Comparison of ENCODE assay signal across 16 cellular contexts in genomic region chrX:115038406-115038805, GRCh38. TPM values are rescaled to one million over a fixed set of nuclear protein-coding genes. Genes with fewer than 3 reads are reported as not detected.
DNase-seq lines count a peak whose midpoint lies in the region; ATAC-seq and TF ChIP-seq lines count a peak whose summit lies in the region.
"Had no signal": no experiment of that assay in that cellular context is flagged by ENCODE, and none has a peak within 500 bp of the region (broad histone marks: within the 10 kb centered on the region; RNA-seq: fewer than 3 reads in every experiment).

No MANE protein-coding gene starts in this region.

- WGBS in upper lobe of left lung, 2 donors = 59 to 75% methylated on average over 1 of the region's 1 CpG
- WGBS in trophoblast cell (ENCODE audit: extremely low coverage, insufficient coverage, insufficient read length) = no CpG with 5 or more reads among the region's 1 CpG

- no peaks in the 10 kb centered on the region for H3K79me1 ChIP-seq in trophoblast cell (ENCODE audit: low read length)

- H3K9ac ChIP-seq in trophoblast cell (ENCODE audit: low read length) = no peak overlapping the region
- H3K9ac ChIP-seq: BLaER1 had no signal

- H3K27ac ChIP-seq in upper lobe of left lung (no peak overlapping the region), trophoblast cell (ENCODE audit: low read depth, low read length) (no peak overlapping the region)
- H3K27ac ChIP-seq: BLaER1 had no signal

- H3K36me3 ChIP-seq in upper lobe of left lung (no peaks in the 10 kb centered on the region), trophoblast cell (ENCODE audit: control insufficient read depth in 1 of 2, insufficient read depth in 2 of 2, low read length in 2 of 2) (no peaks in the 10 kb centered on the region)
- H3K36me3 ChIP-seq: BLaER1 had no signal

- H2BK12ac ChIP-seq in trophoblast cell (ENCODE audit: low read length) = no peak overlapping the region

- H2AK5ac ChIP-seq in trophoblast cell (ENCODE audit: low read length) = no peak overlapping the region

- no peak overlapping the region for H2AFZ ChIP-seq in trophoblast cell (ENCODE audit: insufficient read depth, low read length, poor library complexity)

- TF ChIP-seq EP300 in upper lobe of left lung (IDR thresholded peaks at IDR 0.05) = no peak

- no peak overlapping the region for H4K91ac ChIP-seq in trophoblast cell (ENCODE audit: low read depth, low read length)

- H3K27me3 ChIP-seq in upper lobe of left lung (no peaks in the 10 kb centered on the region), trophoblast cell (ENCODE audit: insufficient read depth, low read length) (no peaks in the 10 kb centered on the region)

- ATAC-seq in upper lobe of left lung (ENCODE audit: low FRiP score in 2 of 2) = no peak

- H3K14ac ChIP-seq in trophoblast cell (ENCODE audit: low read length) = no peak overlapping the region

- no peaks in the 10 kb centered on the region for H3K79me2 ChIP-seq in trophoblast cell (ENCODE audit: control insufficient read depth, insufficient read depth, low read length, poor library complexity)

- no peak overlapping the region for H2BK5ac ChIP-seq in trophoblast cell (ENCODE audit: low read depth, low read length, poor library complexity)

- H4K12ac ChIP-seq in trophoblast cell (ENCODE audit: low read depth, low read length) = no peak overlapping the region

- TF ChIP-seq CTCF in fibroblast of mammary gland (conservative IDR thresholded peaks at IDR 0.05; ENCODE audit: control insufficient read depth, insufficient read depth, low read depth, low read length) = no peak
- no peak for TF ChIP-seq CTCF in upper lobe of left lung (IDR thresholded peaks at IDR 0.05)

- no peak overlapping the region for H4K8ac ChIP-seq in trophoblast cell (ENCODE audit: low read depth, low read length)

- no peak overlapping the region for H3K23ac ChIP-seq in trophoblast cell (ENCODE audit: low read length)

- no peak for TF ChIP-seq POLR2A in upper lobe of left lung (IDR thresholded peaks at IDR 0.05)

- no peaks in the 10 kb centered on the region for H3K4me1 ChIP-seq in upper lobe of left lung
- H3K4me1 ChIP-seq in trophoblast cell (ENCODE audit: control insufficient read depth in 1 of 2, insufficient read depth in 2 of 2, low read length in 2 of 2) = no peaks in the 10 kb centered on the region
- H3K4me1 ChIP-seq: BLaER1 had no signal

- H3K4ac ChIP-seq in trophoblast cell (ENCODE audit: low read depth, low read length) = no peak overlapping the region

- H3K18ac ChIP-seq in trophoblast cell (ENCODE audit: low read length) = no peak overlapping the region

- no peak overlapping the region for H3K4me2 ChIP-seq in trophoblast cell (ENCODE audit: low read length)
- H3K4me2 ChIP-seq: BLaER1 had no signal

- H3K9me3 ChIP-seq in upper lobe of left lung (no peaks in the 10 kb centered on the region), trophoblast cell (ENCODE audit: insufficient read depth, low read depth, low read length) (no peaks in the 10 kb centered on the region)
- H3K9me3 ChIP-seq: BLaER1 had no signal

- no peak overlapping the region for H3K4me3 ChIP-seq in fibroblast of mammary gland (ENCODE audit: control insufficient read depth, low read depth, low read length)
- H3K4me3 ChIP-seq in upper lobe of left lung = no peak overlapping the region
- no peak overlapping the region for H3K4me3 ChIP-seq in trophoblast cell (ENCODE audit: low read depth, low read length)
- H3K4me3 ChIP-seq: BLaER1 had no signal

- DNase-seq in AG20443 (ENCODE audit: low spot score) (peak; percentile 10), amniotic epithelial cell (ENCODE audit: low read depth) (peak; percentile 44), fibroblast of mammary gland (ENCODE audit: low read depth) (peak; percentile 70), stromal cell of bone marrow (ENCODE audit: low read depth) (peak; percentile 38), upper lobe of left lung (no peak), DMS53 treated with DMSO at 0.1 percent for 48 hours (lab: John Stamatoyannopoulos, UW; ENCODE audit: unreplicated experiment) (no peak), trophoblast cell (no peak)
- DNase-seq: CD4-positive, alpha-beta memory T cell; DMS153; DMS79 treated with DMSO at 0.1 percent for 48 hours; GF-D8; HCEC 1CT; KBM-7 had no signal

- no peak overlapping the region for H2BK120ac ChIP-seq in trophoblast cell (ENCODE audit: insufficient read depth, low read length, poor library complexity)

RNA-seq across cellular contexts. Expression of gene IL13RA2, which starts 21.0 kb away (rescaled TPM):
- total RNA-seq in upper lobe of left lung = 1 to 10 TPM in 1 of 6 donors, under 1 TPM in 1, not detected in 4; 0.57 to 1.0 TPM
- 0.04 TPM in 1 of 2 replicates, not detected in the other for polyA plus RNA-seq in trophoblast cell (2013)
- total RNA-seq: CD4-positive, alpha-beta memory T cell had no signal
- polyA plus RNA-seq: CD14-positive monocyte; CD4-positive, alpha-beta memory T cell; IgD-negative memory B cell had no signal

Comparison
In these comparisons a context has a peak if more than half of its experiments do, and no peak if none do; other contexts are left out.
1. DNase-seq: peak in AG20443 (single experiment), amniotic epithelial cell (single experiment), fibroblast of mammary gland (single experiment) and stromal cell of bone marrow (single experiment); none in upper lobe of left lung (0 of 2), DMS53 treated with DMSO at 0.1 percent for 48 hours (single experiment) and trophoblast cell (0 of 2).